31 cellular contexts compared by ENCODE assay signal in the genomic region with DNA sequence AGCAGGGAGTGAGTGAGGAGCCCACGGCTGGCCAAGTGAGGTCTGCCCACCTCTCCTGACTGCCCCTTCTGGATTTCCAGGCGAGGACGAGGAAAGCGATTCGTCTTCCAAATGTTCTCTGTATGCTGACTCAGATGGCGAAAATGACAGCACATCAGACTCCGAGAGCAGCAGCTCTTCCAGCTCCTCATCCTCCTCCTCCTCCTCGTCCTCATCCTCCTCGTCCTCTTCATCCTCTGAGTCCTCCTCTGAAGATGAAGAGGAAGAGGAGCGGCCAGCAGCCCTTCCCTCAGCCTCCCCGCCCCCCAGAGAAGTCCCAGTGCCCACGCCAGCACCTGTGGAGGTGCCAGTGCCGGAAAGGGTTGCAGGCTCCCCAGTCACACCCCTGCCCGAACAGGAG.
"Had no signal": no experiment of that assay in that cellular context is flagged by ENCODE, and none has a peak within 500 bp of the region (broad histone marks: within the 10 kb centered on the region; RNA-seq: fewer than 3 reads in every experiment).

No MANE protein-coding gene starts in this region.

- DNase-seq: activated CD4-positive, alpha-beta memory T cell treated with anti-CD3 and anti-CD28 coated beads for 36 hours; activated CD4-positive, alpha-beta T cell treated with anti-CD3 and anti-CD28 coated beads for 36 hours; activated CD4-positive, alpha-beta T cell treated with anti-CD3 and anti-CD28 coated beads, Interleukin-2, amount 10 ng/mL, durations not matched to agents 24 days and 14 days; activated CD4-positive, CD25-positive, alpha-beta regulatory T cell; activated CD4-positive, CD25-positive, alpha-beta regulatory T cell treated with anti-CD3 and anti-CD28 coated beads, Interleukin-2, amount 50 U/mL, for 72 hours; activated CD8-positive, alpha-beta memory T cell treated with anti-CD3 and anti-CD28 coated beads, Interleukin-2, amount 10 ng/mL, durations not matched to agents 7 days and 5 days; activated CD8-positive, alpha-beta memory T cell treated with anti-CD3 and anti-CD28 coated beads, Interleukin-2, amount 50 U/mL, for 4 hours; activated CD8-positive, alpha-beta T cell treated with anti-CD3 and anti-CD28 coated beads, Interleukin-2, amount 10 ng/mL, durations not matched to agents 7 days and 5 days; activated effector memory CD4-positive, alpha-beta T cell treated with Interleukin-2 at 50 U/mL for 16 hours; activated gamma-delta T cell treated with Interleukin-2 at 50 U/mL for 16 hours; activated naive CD4-positive, alpha-beta T cell treated with anti-CD3 and anti-CD28 coated beads, Interleukin-2, amount 50 U/mL, for 16 hours; activated naive CD4-positive, alpha-beta T cell treated with Interleukin-2 at 50 U/mL for 16 hours; activated T-cell treated with anti-CD3 and anti-CD28 coated beads, Interleukin-2, amount 50 U/mL, for 24 hours; activated T-cell treated with anti-CD3 and anti-CD28 coated beads, Interleukin-2, amount 50 U/mL, for 72 hours; amniotic stem cell; anterior cingulate cortex; body of pancreas; central memory CD4-positive, alpha-beta T cell; dorsolateral prefrontal cortex; effector memory CD4-positive, alpha-beta T cell; endodermal cell; foreskin fibroblast; head of caudate nucleus; T-cell; T-helper 17 cell; T1000 had no signal

- H3K4me3 Mint-ChIP-seq: activated CD4-positive, alpha-beta memory T cell treated with anti-CD3 and anti-CD28 coated beads for 36 hours; activated CD4-positive, alpha-beta T cell treated with anti-CD3 and anti-CD28 coated beads for 36 hours; activated CD4-positive, alpha-beta T cell treated with anti-CD3 and anti-CD28 coated beads, Interleukin-2, amount 10 ng/mL, durations not matched to agents 24 days and 14 days; activated CD8-positive, alpha-beta memory T cell treated with anti-CD3 and anti-CD28 coated beads, Interleukin-2, amount 10 ng/mL, durations not matched to agents 7 days and 5 days; activated CD8-positive, alpha-beta T cell treated with anti-CD3 and anti-CD28 coated beads, Interleukin-2, amount 10 ng/mL, durations not matched to agents 7 days and 5 days; activated naive CD8-positive, alpha-beta T cell; activated T-cell treated with anti-CD3 and anti-CD28 coated beads, Interleukin-2, amount 50 U/mL, for 24 hours; activated T-cell treated with anti-CD3 and anti-CD28 coated beads, Interleukin-2, amount 50 U/mL, for 72 hours; dendritic cell treated with granulocyte-macrophage colony-stimulating factor and Interleukin-4, amounts not matched to agents 40 ng/mL and 50 ng/mL, for 4 days; endodermal cell; T-cell; T-helper 17 cell; T-helper 2 cell treated with Interferon-gamma antibody and Interleukin-4, amounts not matched to agents 5 μg/mL and 100 μg/mL, for 36 hours had no signal

- ATAC-seq: activated CD4-positive, alpha-beta T cell treated with anti-CD3 and anti-CD28 coated beads for 36 hours; activated CD8-positive, alpha-beta memory T cell treated with anti-CD3 and anti-CD28 coated beads, Interleukin-2, amount 10 ng/mL, durations not matched to agents 7 days and 5 days; activated CD8-positive, alpha-beta T cell treated with anti-CD3 and anti-CD28 coated beads, Interleukin-2, amount 10 ng/mL, durations not matched to agents 7 days and 5 days; activated T-cell treated with anti-CD3 and anti-CD28 coated beads, Interleukin-2, amount 50 U/mL, for 72 hours; body of pancreas; esophagus mucosa; T-cell; T-helper 17 cell had no signal

- H3K27me3 Mint-ChIP-seq: activated CD4-positive, alpha-beta memory T cell treated with anti-CD3 and anti-CD28 coated beads for 36 hours; activated CD4-positive, alpha-beta T cell treated with anti-CD3 and anti-CD28 coated beads for 36 hours; activated CD4-positive, alpha-beta T cell treated with anti-CD3 and anti-CD28 coated beads, Interleukin-2, amount 10 ng/mL, durations not matched to agents 24 days and 14 days; activated CD8-positive, alpha-beta memory T cell treated with anti-CD3 and anti-CD28 coated beads, Interleukin-2, amount 10 ng/mL, durations not matched to agents 7 days and 5 days; activated naive CD8-positive, alpha-beta T cell; activated T-cell treated with anti-CD3 and anti-CD28 coated beads, Interleukin-2, amount 50 U/mL, for 24 hours; dendritic cell treated with granulocyte-macrophage colony-stimulating factor and Interleukin-4, amounts not matched to agents 40 ng/mL and 50 ng/mL, for 4 days; T-cell; T-helper 17 cell had no signal

- H3K4me1 ChIP-seq: body of pancreas had no signal

- H3K4me1 Mint-ChIP-seq: activated CD4-positive, alpha-beta T cell treated with anti-CD3 and anti-CD28 coated beads for 36 hours; activated CD8-positive, alpha-beta memory T cell treated with anti-CD3 and anti-CD28 coated beads, Interleukin-2, amount 10 ng/mL, durations not matched to agents 7 days and 5 days; endodermal cell had no signal

- H3K4me3 ChIP-seq: body of pancreas, coronary artery, dorsolateral prefrontal cortex had no signal

- H3K9me3 Mint-ChIP-seq: activated CD4-positive, alpha-beta memory T cell treated with anti-CD3 and anti-CD28 coated beads for 36 hours; activated CD4-positive, alpha-beta T cell treated with anti-CD3 and anti-CD28 coated beads, Interleukin-2, amount 10 ng/mL, durations not matched to agents 24 days and 14 days; activated T-cell treated with anti-CD3 and anti-CD28 coated beads, Interleukin-2, amount 50 U/mL, for 24 hours; activated T-cell treated with anti-CD3 and anti-CD28 coated beads, Interleukin-2, amount 50 U/mL, for 72 hours; dendritic cell treated with granulocyte-macrophage colony-stimulating factor and Interleukin-4, amounts not matched to agents 40 ng/mL and 50 ng/mL, for 4 days; endodermal cell; T-cell; T-helper 2 cell treated with Interferon-gamma antibody and Interleukin-4, amounts not matched to agents 5 μg/mL and 100 μg/mL, for 36 hours had no signal

- H3K27ac ChIP-seq: body of pancreas, coronary artery had no signal

- H3K27ac Mint-ChIP-seq: activated CD4-positive, alpha-beta memory T cell treated with anti-CD3 and anti-CD28 coated beads for 36 hours; activated CD4-positive, alpha-beta T cell treated with anti-CD3 and anti-CD28 coated beads for 36 hours; activated CD4-positive, alpha-beta T cell treated with anti-CD3 and anti-CD28 coated beads, Interleukin-2, amount 10 ng/mL, durations not matched to agents 24 days and 14 days; activated CD8-positive, alpha-beta memory T cell treated with anti-CD3 and anti-CD28 coated beads, Interleukin-2, amount 10 ng/mL, durations not matched to agents 7 days and 5 days; activated CD8-positive, alpha-beta T cell treated with anti-CD3 and anti-CD28 coated beads, Interleukin-2, amount 10 ng/mL, durations not matched to agents 7 days and 5 days; activated naive CD8-positive, alpha-beta T cell; dendritic cell treated with granulocyte-macrophage colony-stimulating factor and Interleukin-4, amounts not matched to agents 40 ng/mL and 50 ng/mL, for 4 days; endodermal cell; T-cell; T-helper 17 cell; T-helper 2 cell treated with Interferon-gamma antibody and Interleukin-4, amounts not matched to agents 5 μg/mL and 100 μg/mL, for 36 hours had no signal

- H3K9me3 ChIP-seq: body of pancreas had no signal
